1 cellular context compared by ENCODE assay signal in genomic region chr2:189350515-189351209, GRCh38.
TF ChIP-seq lines count a peak whose summit lies in the region.

No MANE protein-coding gene starts in this region.

TF ChIP-seq in HCT116, 20 proteins besides CTCF, POLR2A, EP300 and RAD21 (continued from another document):
- TF ChIP-seq ZBTB33 (IDR thresholded peaks at IDR 0.05; ENCODE audit: extremely low read depth, insufficient replicate concordance, low read length) = no peak
